In genomic region chr13:47757681-47758080, GRCh38 we compare ENCODE assay signal across 26 cellular contexts.
"Had no signal": no experiment of that assay in that cellular context is flagged by ENCODE, and none has a peak within 500 bp of the region (broad histone marks: within the 10 kb centered on the region; RNA-seq: fewer than 3 reads in every experiment).

No MANE protein-coding gene starts in this region.

- ATAC-seq: stimulated activated effector memory CD8-positive, alpha-beta T cell treated with anti-CD3 and anti-CD28 coated beads, Interleukin-12 subunit alpha, Interleukin-12 subunit beta, amount 100 ng/mL, for 72 hours; stimulated activated memory B cell treated with anti-CD40 and anti-IgM and Interleukin-4, amounts not matched to agents 10 μg/mL and 1 μg/mL and 100 μg/mL, for 72 hours; stimulated activated naive B cell treated with anti-CD40 and anti-IgM and Interleukin-4, amounts not matched to agents 10 μg/mL and 1 μg/mL and 100 μg/mL, for 72 hours; stimulated activated naive CD8-positive, alpha-beta T cell treated with anti-CD3 and anti-CD28 coated beads, Interleukin-15, amount 100 ng/mL, for 72 hours; stimulated activated naive CD8-positive, alpha-beta T cell treated with anti-CD3 and anti-CD28 coated beads, Interleukin-15, Interleukin-2, amounts not matched to agents 100 U/mL and 50 U/mL, for 24 hours; upper lobe of right lung had no signal

- H3K4me3 ChIP-seq: stomach, suprapubic skin, testis, thoracic aorta, thyroid gland, tibial artery, tibial nerve, transverse colon, upper lobe of left lung, upper lobe of right lung, uterus, vagina had no signal

- DNase-seq: stimulated activated CD4-positive, alpha-beta T cell treated with anti-CD3 and anti-CD28 coated beads, Interleukin-2, amount 100 ng/mL, for 48 hours; stimulated activated CD4-positive, alpha-beta T cell treated with anti-CD3 and anti-CD28 coated beads, Interleukin-4, amount 100 ng/mL, for 1 hour; stimulated activated CD4-positive, alpha-beta T cell treated with anti-CD3 and anti-CD28 coated beads, Interleukin-4, amount 100 ng/mL, for 24 hours; stimulated activated CD4-positive, alpha-beta T cell treated with anti-CD3 and anti-CD28 coated beads, Interleukin-4, amount 100 ng/mL, for 4 hours; stimulated activated CD8-positive, alpha-beta memory T cell treated with anti-CD3 and anti-CD28 coated beads, Interleukin-4, amount 100 ng/mL, for 48 hours; stimulated activated naive B cell treated with anti-CD40 and anti-IgM and Interleukin-4, amounts not matched to agents 10 μg/mL and 1 μg/mL and 100 μg/mL, for 72 hours; stimulated activated naive CD4-positive, alpha-beta T cell; stimulated activated naive CD4-positive, alpha-beta T cell treated with Interleukin-2 at 50 U/mL for 16 hours; stimulated activated naive CD8-positive, alpha-beta T cell treated with anti-CD3 and anti-CD28 coated beads, Interleukin-15, amount 100 ng/mL, for 72 hours; stimulated activated naive CD8-positive, alpha-beta T cell treated with anti-CD3 and anti-CD28 coated beads, Interleukin-15, Interleukin-2, amounts not matched to agents 100 U/mL and 50 U/mL, for 24 hours; stomach; substantia nigra; testis; thyroid gland; tibial artery; transverse colon; trophoblast cell; upper lobe of left lung; upper lobe of right lung; uterus had no signal
